24 cellular contexts compared by ENCODE assay signal in genomic region chr11:125215205-125215565, GRCh38. TPM values are rescaled to one million over a fixed set of nuclear protein-coding genes. Genes with fewer than 3 reads are reported as not detected.
DNase-seq lines count a peak whose midpoint lies in the region; ATAC-seq and TF ChIP-seq lines count a peak whose summit lies in the region.
"Had no signal": no experiment of that assay in that cellular context is flagged by ENCODE, and none has a peak within 500 bp of the region (broad histone marks: within the 10 kb centered on the region; RNA-seq: fewer than 3 reads in every experiment).

No MANE protein-coding gene starts in this region.

- H3K27me3 ChIP-seq in H9 (ENCODE audit: insufficient read depth, low read length) (no peaks in the 10 kb centered on the region), ectodermal cell (ENCODE audit: control insufficient read depth, insufficient read depth, low read length, poor library complexity, severe bottlenecking) (no peaks in the 10 kb centered on the region), mesenchymal stem cell (ENCODE audit: control insufficient read depth in 1 of 2, insufficient read depth in 1 of 2, low read length in 2 of 2) (peaks cover 0 to 53% of the 10 kb centered on the region in 2 experiments), sigmoid colon (no peaks in the 10 kb centered on the region)
- H3K27me3 ChIP-seq: BLaER1 treated with 17β-estradiol and CSF1 and Interleukin-3, amounts not matched to agents 10 nM and 100 nM had no signal

- WGBS in H9 (ENCODE audit: extremely low coverage, insufficient read length, low lambda C conversion rate): no CpG with 5 or more reads among the region's 7 CpGs
- 66 to 78% methylated on average over 7 of the region's 7 CpGs for WGBS in ectodermal cell, 2 experiments
- 87% methylated on average over 7 of the region's 7 CpGs for WGBS in mesenchymal stem cell
- WGBS in sigmoid colon, 2 donors: 55 to 72% methylated on average over 7 of the region's 7 CpGs

- H2AK5ac ChIP-seq in H9 (ENCODE audit: insufficient read length, low read length) (no peak overlapping the region), mesenchymal stem cell (ENCODE audit: low read length, severe bottlenecking) (peak overlapping the region; percentile 47)

- intact Hi-C loops in sigmoid colon (cut with DNase I): no loop called here

- H3K79me1 ChIP-seq in H9 (ENCODE audit: insufficient read depth, low read depth, low read length, poor library complexity, severe bottlenecking) (no peaks in the 10 kb centered on the region), mesenchymal stem cell (replicated peaks; ENCODE audit: low read length, poor library complexity, severe bottlenecking) (peaks cover 42% of the 10 kb centered on the region)

- H2BK15ac ChIP-seq in H9 (ENCODE audit: low read depth, low read length) (no peak overlapping the region), mesenchymal stem cell (ENCODE audit: low read depth, poor library complexity, severe bottlenecking) (no peak overlapping the region)

- H3K14ac ChIP-seq in H9 (ENCODE audit: insufficient read depth, low read length) (no peak overlapping the region), mesenchymal stem cell (ENCODE audit: low read length in 2 of 2) (no peak overlapping the region)

- no peak overlapping the region for H2BK12ac ChIP-seq in H9 (ENCODE audit: insufficient read length, low read depth, low read length)
- peak overlapping the region in 1 of 2 experiments; percentile 38 for H2BK12ac ChIP-seq in mesenchymal stem cell (ENCODE audit: low read length in 2 of 2)

- H3K23ac ChIP-seq in H9 (ENCODE audit: insufficient read length, low read depth, low read length): no peak overlapping the region
- H3K23ac ChIP-seq in mesenchymal stem cell (ENCODE audit: low read length in 2 of 2): no peak overlapping the region

- no peaks in the 10 kb centered on the region for H3K36me3 Mint-ChIP-seq in H9 (ENCODE audit: insufficient read depth in 1 of 3, low read depth in 3 of 3)
- H3K36me3 Mint-ChIP-seq in naive thymus-derived CD8-positive, alpha-beta T cell: no peaks in the 10 kb centered on the region

- no peak overlapping the region for H4K5ac ChIP-seq in H9 (ENCODE audit: insufficient read length, low read depth, low read length)

- H3K9ac ChIP-seq in H9 (ENCODE audit: extremely low read depth, insufficient read length, low read length): no peak overlapping the region
- no peak overlapping the region for H3K9ac ChIP-seq in mesenchymal stem cell (ENCODE audit: low read length)
- H3K9ac ChIP-seq: BLaER1 treated with 17β-estradiol and CSF1 and Interleukin-3, amounts not matched to agents 10 nM and 100 nM had no signal

- H2AFZ ChIP-seq in H9 (ENCODE audit: low read length) (no peak overlapping the region), mesenchymal stem cell (ENCODE audit: low read depth, low read length) (peak overlapping the region; percentile 18)

- TF ChIP-seq EP300 in sigmoid colon (IDR thresholded peaks at IDR 0.05): no peak

- no peak overlapping the region for H3K56ac ChIP-seq in H9 (ENCODE audit: insufficient read length, low read depth, low read length)

- H3K79me2 ChIP-seq in H9 (ENCODE audit: insufficient read depth, low read length): no peaks in the 10 kb centered on the region

- POLR2A ChIA-PET in naive thymus-derived CD8-positive, alpha-beta T cell (lab: Charles Lee): no interaction called here

- no peaks in the 10 kb centered on the region for H3K9me3 Mint-ChIP-seq in H9
- H3K9me3 Mint-ChIP-seq in naive thymus-derived CD8-positive, alpha-beta T cell: no peaks in the 10 kb centered on the region
- H3K9me3 Mint-ChIP-seq: activated naive CD4-positive, alpha-beta T cell treated with anti-CD3 and anti-CD28 coated beads for 36 hours; activated T-cell treated with anti-CD3 and anti-CD28 coated beads, Interleukin-2, amount 50 U/mL, for 4 hours had no signal

- H3K4me1 ChIP-seq in H9 (ENCODE audit: insufficient read depth, low read length): peaks cover 12% of the 10 kb centered on the region; the same call in 1 of the 2 replicates
- peaks cover 71% of the 10 kb centered on the region for H3K4me1 ChIP-seq in ectodermal cell (ENCODE audit: control insufficient read depth, insufficient read depth, low read length)
- H3K4me1 ChIP-seq in mesenchymal stem cell (ENCODE audit: control insufficient read depth, insufficient read depth, low read depth, low read length): peaks cover 45% of the 10 kb centered on the region
- H3K4me1 ChIP-seq in sigmoid colon: peaks cover 0 to 13% (median 6%) of the 10 kb centered on the region in 4 donors

- ATAC-seq in HG02885 (IDR thresholded peaks at IDR 0.05; ENCODE audit: poor library complexity, unreplicated experiment): no peak
- ATAC-seq in naive thymus-derived CD8-positive, alpha-beta T cell: no peak
- ATAC-seq in HG02588 (IDR thresholded peaks at IDR 0.05; ENCODE audit: unreplicated experiment): no peak
- ATAC-seq: activated CD4-positive, CD25-positive, alpha-beta regulatory T cell treated with anti-CD3 and anti-CD28 coated beads, Interleukin-2, amount 50 U/mL, for 24 hours; activated T-cell treated with anti-CD3 and anti-CD28 coated beads, Interleukin-2, amount 50 U/mL, for 4 hours had no signal

- H2BK5ac ChIP-seq in H9 (ENCODE audit: insufficient read length, low read length) (no peak overlapping the region), mesenchymal stem cell (ENCODE audit: low read depth, low read length, poor library complexity, severe bottlenecking) (no peak overlapping the region)

- no peak overlapping the region for H3K27ac ChIP-seq in H9 (ENCODE audit: insufficient read length, low read depth, low read length)
- H3K27ac ChIP-seq in ectodermal cell (ENCODE audit: insufficient read depth, low read depth, low read length, poor library complexity, severe bottlenecking): peak overlapping the region; percentile 82
- no peak overlapping the region for H3K27ac ChIP-seq in mesenchymal stem cell (ENCODE audit: low read length, poor library complexity, severe bottlenecking)
- H3K27ac ChIP-seq in sigmoid colon: peak overlapping the region in 3 of 4 donors; percentile 14 to 41 (median 15)
- H3K27ac ChIP-seq: BLaER1 treated with 17β-estradiol and CSF1 and Interleukin-3, amounts not matched to agents 10 nM and 100 nM had no signal

- no peaks in the 10 kb centered on the region for H4K20me1 ChIP-seq in H9 (ENCODE audit: control insufficient read depth, insufficient read depth, insufficient read length)
- H4K20me1 ChIP-seq: BLaER1 treated with 17β-estradiol and CSF1 and Interleukin-3, amounts not matched to agents 10 nM and 100 nM had no signal

- TF ChIP-seq POLR2A in sigmoid colon (IDR thresholded peaks at IDR 0.05): no peak

- peaks cover 10% of the 10 kb centered on the region for H3K27me3 Mint-ChIP-seq in H9 (ENCODE audit: low read depth)
- H3K27me3 Mint-ChIP-seq in naive thymus-derived CD8-positive, alpha-beta T cell: peaks cover 11 to 30% (median 26%) of the 10 kb centered on the region in 5 donors

- H3K18ac ChIP-seq in H9 (ENCODE audit: insufficient read length, low read depth, low read length) (no peak overlapping the region), mesenchymal stem cell (ENCODE audit: low read depth in 1 of 2, low read length in 2 of 2) (peak overlapping the region; percentile 23 to 63)

- H3K4ac ChIP-seq in H9 (ENCODE audit: low read depth, low read length) (no peak overlapping the region), mesenchymal stem cell (ENCODE audit: low read depth in 1 of 2, low read length in 2 of 2) (no peak overlapping the region)

- H2BK120ac ChIP-seq in H9 (ENCODE audit: low read depth, low read length, poor library complexity, severe bottlenecking): no peak overlapping the region
- H2BK120ac ChIP-seq in mesenchymal stem cell (ENCODE audit: low read depth, low read length): no peak overlapping the region

- no peak overlapping the region for H3T11ph ChIP-seq in H9 (ENCODE audit: low read length)

- DNase-seq in H9 (no peak), mesenchymal stem cell (no peak), sigmoid colon (no peak), NCI-H146 (lab: John Stamatoyannopoulos, UW) (no peak)
- no peak for DNase-seq in naive thymus-derived CD8-positive, alpha-beta T cell
- DNase-seq: ACHN; activated CD8-positive, alpha-beta memory T cell treated with anti-CD3 and anti-CD28 coated beads for 24 hours; activated naive CD4-positive, alpha-beta T cell treated with anti-CD3 and anti-CD28 coated beads for 36 hours; activated T-cell treated with anti-CD3 and anti-CD28 coated beads, Interleukin-2, amount 50 U/mL, for 4 hours; amygdala; Calu3; central memory CD4-positive, alpha-beta T cell; effector CD4-positive, alpha-beta T cell; EL; NCI-H1417 treated with DMSO at 0.1 percent for 48 hours; NCI-H524 treated with DMSO at 0.1 percent for 48 hours; RPMI8226; T1000 had no signal

- H3K9me3 ChIP-seq in H9 (ENCODE audit: control insufficient read depth, low read depth, low read length) (no peaks in the 10 kb centered on the region), ectodermal cell (ENCODE audit: control insufficient read depth, low read length) (no peaks in the 10 kb centered on the region), mesenchymal stem cell (ENCODE audit: control insufficient read depth, low read length) (no peaks in the 10 kb centered on the region), sigmoid colon (no peaks in the 10 kb centered on the region)
- H3K9me3 ChIP-seq: BLaER1 treated with 17β-estradiol and CSF1 and Interleukin-3, amounts not matched to agents 10 nM and 100 nM had no signal

- H3K4me3 ChIP-seq in ectodermal cell (ENCODE audit: insufficient read depth, low read depth, low read length) (no peak overlapping the region), mesenchymal stem cell (ENCODE audit: insufficient read depth in 1 of 2, low read depth in 1 of 2, low read length in 2 of 2) (no peak overlapping the region), sigmoid colon (no peak overlapping the region)
- H3K4me3 ChIP-seq: BLaER1 treated with 17β-estradiol and CSF1 and Interleukin-3, amounts not matched to agents 10 nM and 100 nM had no signal

- H3K23me2 ChIP-seq in H9 (ENCODE audit: insufficient read length, low read depth, low read length, poor library complexity, severe bottlenecking): no peaks in the 10 kb centered on the region

- H3K27ac Mint-ChIP-seq in H9: peak overlapping the region; percentile 29 to 87 (median 83); a peak in 6 of 7 replicates
- no peak overlapping the region for H3K27ac Mint-ChIP-seq in naive thymus-derived CD8-positive, alpha-beta T cell
- H3K27ac Mint-ChIP-seq: activated naive CD4-positive, alpha-beta T cell treated with anti-CD3 and anti-CD28 coated beads for 36 hours had no signal

- no peak overlapping the region for H3K4me3 Mint-ChIP-seq in H9
- no peak overlapping the region for H3K4me3 Mint-ChIP-seq in naive thymus-derived CD8-positive, alpha-beta T cell
- H3K4me3 Mint-ChIP-seq: activated naive CD4-positive, alpha-beta T cell treated with anti-CD3 and anti-CD28 coated beads for 36 hours; activated T-cell treated with anti-CD3 and anti-CD28 coated beads, Interleukin-2, amount 50 U/mL, for 4 hours had no signal

- no peak overlapping the region for H2BK20ac ChIP-seq in H9 (ENCODE audit: low read depth, low read length, poor library complexity, severe bottlenecking)

- H4K8ac ChIP-seq in H9 (replicated peaks; ENCODE audit: insufficient read length, low read depth, low read length) (no peak overlapping the region), mesenchymal stem cell (ENCODE audit: low read length) (peak overlapping the region; percentile 36)

- H3K4me2 ChIP-seq in H9 (ENCODE audit: insufficient read depth, insufficient read length, low read length): no peak overlapping the region
- no peak overlapping the region for H3K4me2 ChIP-seq in mesenchymal stem cell (ENCODE audit: low read length, poor library complexity, severe bottlenecking)

- H3K4me1 Mint-ChIP-seq in H9: peaks cover 39 to 72% of the 10 kb centered on the region in 2 experiments
- H3K4me1 Mint-ChIP-seq in naive thymus-derived CD8-positive, alpha-beta T cell: peaks cover 0 to 2% (median 0%) of the 10 kb centered on the region in 4 donors

- H3K36me3 ChIP-seq in ectodermal cell (ENCODE audit: control insufficient read depth, insufficient read depth, low read length): no peaks in the 10 kb centered on the region
- H3K36me3 ChIP-seq in mesenchymal stem cell (ENCODE audit: control insufficient read depth in 1 of 2, insufficient read depth in 2 of 2, low read depth in 1 of 2, low read length in 2 of 2): peaks cover 0 to 12% of the 10 kb centered on the region in 2 experiments
- H3K36me3 ChIP-seq in sigmoid colon: no peaks in the 10 kb centered on the region
- H3K36me3 ChIP-seq: BLaER1 treated with 17β-estradiol and CSF1 and Interleukin-3, amounts not matched to agents 10 nM and 100 nM had no signal

- no peak overlapping the region for H4K91ac ChIP-seq in H9 (ENCODE audit: insufficient read length, low read depth, low read length)
- H4K91ac ChIP-seq in mesenchymal stem cell (ENCODE audit: low read length): no peak overlapping the region

- TF ChIP-seq CTCF in H9 (conservative IDR thresholded peaks at IDR 0.05) (no peak), sigmoid colon (IDR thresholded peaks at IDR 0.05) (no peak)

RNA-seq across cellular contexts. Expression of gene PKNOX2, which starts 50.6 kb away (rescaled TPM):
- 1.3 and 1.4 TPM in 2 replicates for total RNA-seq in H9 (2021)
- 44.3 TPM for polyA plus RNA-seq in ectodermal cell (2013, experiment 1 of 4)
- polyA plus RNA-seq in ectodermal cell (2013, experiment 2 of 4): 55.2 TPM
- 31.6 TPM for polyA plus RNA-seq in ectodermal cell (2013, experiment 3 of 4)
- polyA plus RNA-seq in ectodermal cell (2013, experiment 4 of 4): 38.2 TPM
- 3.7 TPM for polyA plus RNA-seq in mesenchymal stem cell (2013, experiment 1 of 2)
- 3.4 TPM for polyA plus RNA-seq in mesenchymal stem cell (2013, experiment 2 of 2)
- 1 to 10 TPM; 1.4 to 4.7 (median 1.7) TPM for total RNA-seq in sigmoid colon
- polyA plus RNA-seq in sigmoid colon: 1 to 10 TPM in 1 of 3 donors, under 1 TPM in 2; 0.23 to 1.2 (median 0.60) TPM
- total RNA-seq in naive thymus-derived CD8-positive, alpha-beta T cell: not detected
- polyA plus RNA-seq in naive thymus-derived CD8-positive, alpha-beta T cell: not detected
- total RNA-seq: activated naive CD4-positive, alpha-beta T cell treated with anti-CD3 and anti-CD28 coated beads for 36 hours; Calu3; MCF 10A had no signal

Comparison
In these comparisons a context has a peak if more than half of its experiments do, and no peak if none do; other contexts are left out.
1. H3K27ac ChIP-seq: peak in ectodermal cell (single experiment) and sigmoid colon (3 of 4); none in H9 (single experiment) and mesenchymal stem cell (single experiment).
2. H3K27ac Mint-ChIP-seq: peak in H9 (3 of 3); none in naive thymus-derived CD8-positive, alpha-beta T cell (0 of 10).